ENCODE assay signal across 1 cellular context in the genomic region with DNA sequence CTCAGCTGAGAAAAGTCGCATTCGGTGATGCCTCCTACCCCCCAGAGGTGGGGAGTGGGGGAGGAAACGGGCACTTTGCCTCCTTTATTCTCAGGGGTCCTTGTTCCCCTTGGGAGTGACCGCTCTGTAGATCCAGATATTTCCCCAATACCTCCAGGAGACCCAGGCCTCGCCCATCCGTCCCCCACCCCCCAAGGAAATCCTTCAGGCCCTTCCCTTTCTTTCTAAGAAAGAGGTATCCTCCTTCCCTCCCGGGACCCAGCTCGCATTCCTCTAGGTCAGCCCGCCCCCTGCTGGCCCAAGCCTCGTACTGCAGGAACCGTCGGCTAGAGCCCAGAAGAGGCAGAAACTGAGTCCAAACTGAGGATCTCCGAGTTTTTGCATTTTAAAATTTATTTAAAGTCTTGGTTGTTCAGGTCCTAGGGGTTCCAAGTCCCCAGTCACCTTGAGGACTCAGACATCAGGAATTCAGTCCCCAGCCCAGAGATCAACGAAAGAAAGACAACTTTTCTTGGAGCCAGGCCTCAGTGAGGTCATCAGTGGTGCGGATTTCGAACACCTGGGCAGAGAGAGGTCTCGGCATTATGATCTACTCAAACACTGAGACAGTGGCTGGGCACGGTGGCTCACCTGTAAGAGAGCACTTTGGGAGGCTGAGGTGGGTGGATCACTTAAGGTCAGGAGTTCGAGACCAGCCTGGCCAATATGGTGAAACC.
TF ChIP-seq lines count a peak whose summit lies in the region.

No MANE protein-coding gene starts in this region.

TF ChIP-seq in GM12878, 131 proteins besides CTCF, POLR2A, EP300 and RAD21:
- TF ChIP-seq YY1 (IDR thresholded peaks at IDR 0.05; ENCODE audit: low read depth, low read length) (peak; percentile 61), MEF2B (IDR thresholded peaks at IDR 0.05; ENCODE audit: partially characterized antibody, poor library complexity, severe bottlenecking) (no peak), ZBTB33 (IDR thresholded peaks at IDR 0.05) (no peak), JUND (IDR thresholded peaks at IDR 0.05; ENCODE audit: low read depth, low read length) (no peak), SIN3A (IDR thresholded peaks at IDR 0.05; ENCODE audit: low read depth, low read length) (no peak), SMC3 (IDR thresholded peaks at IDR 0.05; ENCODE audit: borderline replicate concordance, low read length) (peak; percentile 85; the same call in 1 of the 2 replicates), HDAC6 (IDR thresholded peaks at IDR 0.05; ENCODE audit: unreplicated experiment) (no peak), IKZF2 (IDR thresholded peaks at IDR 0.05) (0 out of 4 replicates have a peak, but pooled peaks of 1 of the 2 experiments have one; percentile 20), RAD51 (IDR thresholded peaks at IDR 0.05) (no peak), ZBTB11 (CRISPR knock-in tag; IDR thresholded peaks at IDR 0.05) (no peak), ZNF207 (IDR thresholded peaks at IDR 0.05; ENCODE audit: borderline replicate concordance) (no peak), RUNX3 (IDR thresholded peaks at IDR 0.05; ENCODE audit: low read length) (no peak), CBFB (IDR thresholded peaks at IDR 0.05; ENCODE audit: low read depth) (no peak)
- TF ChIP-seq, protein P1, sequence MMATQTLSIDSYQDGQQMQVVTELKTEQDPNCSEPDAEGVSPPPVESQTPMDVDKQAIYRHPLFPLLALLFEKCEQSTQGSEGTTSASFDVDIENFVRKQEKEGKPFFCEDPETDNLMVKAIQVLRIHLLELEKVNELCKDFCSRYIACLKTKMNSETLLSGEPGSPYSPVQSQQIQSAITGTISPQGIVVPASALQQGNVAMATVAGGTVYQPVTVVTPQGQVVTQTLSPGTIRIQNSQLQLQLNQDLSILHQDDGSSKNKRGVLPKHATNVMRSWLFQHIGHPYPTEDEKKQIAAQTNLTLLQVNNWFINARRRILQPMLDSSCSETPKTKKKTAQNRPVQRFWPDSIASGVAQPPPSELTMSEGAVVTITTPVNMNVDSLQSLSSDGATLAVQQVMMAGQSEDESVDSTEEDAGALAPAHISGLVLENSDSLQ (IDR thresholded peaks at IDR 0.05): no peak
